In the genomic region with DNA sequence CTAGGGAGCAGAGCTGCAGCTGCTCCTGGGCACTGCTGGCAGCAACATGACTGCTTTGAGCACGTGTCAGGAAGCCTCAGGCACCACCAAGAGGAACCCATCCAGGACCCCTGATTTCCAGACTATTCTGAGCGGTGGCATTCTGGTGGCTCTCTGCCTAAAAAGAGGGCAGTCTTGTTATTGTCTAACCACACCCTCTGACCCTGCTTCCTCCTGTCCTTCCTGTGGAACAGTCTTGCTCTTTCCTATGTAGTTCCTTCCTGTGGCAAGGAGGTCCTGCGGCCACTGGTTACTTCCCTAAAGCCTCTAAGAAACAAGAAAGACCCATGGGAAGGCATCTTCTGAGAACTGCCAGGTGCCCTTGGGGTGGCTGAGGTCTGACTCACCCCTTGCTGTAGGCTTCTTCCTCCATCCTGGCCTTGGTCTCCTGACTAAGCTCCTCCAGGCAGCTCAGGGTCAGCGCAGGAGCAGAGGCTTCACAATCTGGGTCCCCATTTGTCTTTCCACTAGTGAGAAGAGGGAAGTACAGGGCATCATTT, we compare ENCODE assay signal across 1 cellular context.
TF ChIP-seq lines count a peak whose summit lies in the region.

No MANE protein-coding gene starts in this region.

TF ChIP-seq in K562, 482 proteins besides CTCF, POLR2A, EP300 and RAD21 (continues in another document):
- no peak for TF ChIP-seq BCOR (IDR thresholded peaks at IDR 0.05)
- peak; percentile 29 to 89; a peak in 1 of 4 replicates for TF ChIP-seq ETV6 (IDR thresholded peaks at IDR 0.05; ENCODE audit: borderline replicate concordance in 1 of 2, low read depth in 2 of 2, low read length in 1 of 2)
- TF ChIP-seq ETV6 (CRISPR knock-in tag; IDR thresholded peaks at IDR 0.05; ENCODE audit: borderline replicate concordance), result no peak
- TF ChIP-seq, protein P1, sequence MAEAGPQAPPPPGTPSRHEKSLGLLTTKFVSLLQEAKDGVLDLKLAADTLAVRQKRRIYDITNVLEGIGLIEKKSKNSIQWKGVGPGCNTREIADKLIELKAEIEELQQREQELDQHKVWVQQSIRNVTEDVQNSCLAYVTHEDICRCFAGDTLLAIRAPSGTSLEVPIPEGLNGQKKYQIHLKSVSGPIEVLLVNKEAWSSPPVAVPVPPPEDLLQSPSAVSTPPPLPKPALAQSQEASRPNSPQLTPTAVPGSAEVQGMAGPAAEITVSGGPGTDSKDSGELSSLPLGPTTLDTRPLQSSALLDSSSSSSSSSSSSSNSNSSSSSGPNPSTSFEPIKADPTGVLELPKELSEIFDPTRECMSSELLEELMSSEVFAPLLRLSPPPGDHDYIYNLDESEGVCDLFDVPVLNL (CRISPR knock-in tag; IDR thresholded peaks at IDR 0.05; ENCODE audit: low read depth), result no peak
- TF ChIP-seq ZEB2 (IDR thresholded peaks at IDR 0.05), result no peak
- peak; percentile 73 for TF ChIP-seq CTBP1 (IDR thresholded peaks at IDR 0.05; ENCODE audit: borderline replicate concordance)
- TF ChIP-seq KLF6 (CRISPR knock-in tag; IDR thresholded peaks at IDR 0.05; ENCODE audit: borderline replicate concordance), result no peak
- TF ChIP-seq, protein P2, sequence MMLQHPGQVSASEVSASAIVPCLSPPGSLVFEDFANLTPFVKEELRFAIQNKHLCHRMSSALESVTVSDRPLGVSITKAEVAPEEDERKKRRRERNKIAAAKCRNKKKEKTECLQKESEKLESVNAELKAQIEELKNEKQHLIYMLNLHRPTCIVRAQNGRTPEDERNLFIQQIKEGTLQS (IDR thresholded peaks at IDR 0.05), result peak; percentile 38; the same call in 1 of the 2 replicates
- TF ChIP-seq, protein P2 (CRISPR knock-in tag; conservative IDR thresholded peaks at IDR 0.05), result no peak
- no peak for TF ChIP-seq HNRNPLL (IDR thresholded peaks at IDR 0.05; ENCODE audit: low read depth, low read length, poor library complexity, severe bottlenecking)
- peak in 1 of 2 experiments; percentile 33; a peak in 2 of 4 replicates for TF ChIP-seq NRF1 (conservative IDR thresholded peaks at IDR 0.05 in 1 of 2, IDR thresholded peaks at IDR 0.05 in 1 of 2)
- no peak for TF ChIP-seq FOXM1 (IDR thresholded peaks at IDR 0.05; ENCODE audit: low read depth)
- TF ChIP-seq FOXM1 (CRISPR knock-in tag; IDR thresholded peaks at IDR 0.05; ENCODE audit: low read depth), result no peak
- peak; percentile 21; the same call in 1 of the 2 replicates for TF ChIP-seq DMBX1 (CRISPR knock-in tag; IDR thresholded peaks at IDR 0.05; ENCODE audit: borderline replicate concordance)
- TF ChIP-seq, protein P3, sequence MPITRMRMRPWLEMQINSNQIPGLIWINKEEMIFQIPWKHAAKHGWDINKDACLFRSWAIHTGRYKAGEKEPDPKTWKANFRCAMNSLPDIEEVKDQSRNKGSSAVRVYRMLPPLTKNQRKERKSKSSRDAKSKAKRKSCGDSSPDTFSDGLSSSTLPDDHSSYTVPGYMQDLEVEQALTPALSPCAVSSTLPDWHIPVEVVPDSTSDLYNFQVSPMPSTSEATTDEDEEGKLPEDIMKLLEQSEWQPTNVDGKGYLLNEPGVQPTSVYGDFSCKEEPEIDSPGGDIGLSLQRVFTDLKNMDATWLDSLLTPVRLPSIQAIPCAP (CRISPR knock-in tag; IDR thresholded peaks at IDR 0.05; ENCODE audit: borderline replicate concordance), result no peak
- TF ChIP-seq PCBP1 (IDR thresholded peaks at IDR 0.05; ENCODE audit: low read depth, low read length, poor library complexity, severe bottlenecking), result no peak
- no peak for TF ChIP-seq NR2C2 (CRISPR knock-in tag; IDR thresholded peaks at IDR 0.05)
- TF ChIP-seq NR2C2 (tag; IDR thresholded peaks at IDR 0.05), result peak; percentile 59; the same call in 1 of the 2 replicates
- peak; percentile 48; the same call in 1 of the 2 replicates for TF ChIP-seq FOSL1 (tag; conservative IDR thresholded peaks at IDR 0.05)
- no peak for TF ChIP-seq NFRKB (IDR thresholded peaks at IDR 0.05; ENCODE audit: low read depth)
- no peak for TF ChIP-seq ZNF239 (CRISPR knock-in tag; IDR thresholded peaks at IDR 0.05)
- TF ChIP-seq, protein P4, sequence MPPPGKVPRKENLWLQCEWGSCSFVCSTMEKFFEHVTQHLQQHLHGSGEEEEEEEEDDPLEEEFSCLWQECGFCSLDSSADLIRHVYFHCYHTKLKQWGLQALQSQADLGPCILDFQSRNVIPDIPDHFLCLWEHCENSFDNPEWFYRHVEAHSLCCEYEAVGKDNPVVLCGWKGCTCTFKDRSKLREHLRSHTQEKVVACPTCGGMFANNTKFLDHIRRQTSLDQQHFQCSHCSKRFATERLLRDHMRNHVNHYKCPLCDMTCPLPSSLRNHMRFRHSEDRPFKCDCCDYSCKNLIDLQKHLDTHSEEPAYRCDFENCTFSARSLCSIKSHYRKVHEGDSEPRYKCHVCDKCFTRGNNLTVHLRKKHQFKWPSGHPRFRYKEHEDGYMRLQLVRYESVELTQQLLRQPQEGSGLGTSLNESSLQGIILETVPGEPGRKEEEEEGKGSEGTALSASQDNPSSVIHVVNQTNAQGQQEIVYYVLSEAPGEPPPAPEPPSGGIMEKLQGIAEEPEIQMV (tag; conservative IDR thresholded peaks at IDR 0.05; ENCODE audit: low read depth), result no peak
- no peak for TF ChIP-seq ZNF444 (CRISPR knock-in tag; IDR thresholded peaks at IDR 0.05)
- peak; percentile 44; the same call in 1 of the 2 replicates for TF ChIP-seq KAT7 (CRISPR knock-in tag; IDR thresholded peaks at IDR 0.05; ENCODE audit: borderline replicate concordance)
- peak; percentile 64 for TF ChIP-seq JUND (IDR thresholded peaks at IDR 0.05; ENCODE audit: borderline replicate concordance, low read depth, low read length)
- peak; percentile 40; the same call in 1 of the 3 replicates for TF ChIP-seq JUND (tag; IDR thresholded peaks at IDR 0.05; ENCODE audit: borderline replicate concordance, low read depth, low read length)
- no peak for TF ChIP-seq PHB (CRISPR knock-in tag; IDR thresholded peaks at IDR 0.05)
- TF ChIP-seq HMGN3 (IDR thresholded peaks at IDR 0.05; ENCODE audit: borderline replicate concordance, extremely low read depth, insufficient read length, low read depth, low read length), result no peak
- TF ChIP-seq TBL1XR1 (IDR thresholded peaks at IDR 0.05; ENCODE audit: low read length in 2 of 2), result no peak
- TF ChIP-seq, protein P5, sequence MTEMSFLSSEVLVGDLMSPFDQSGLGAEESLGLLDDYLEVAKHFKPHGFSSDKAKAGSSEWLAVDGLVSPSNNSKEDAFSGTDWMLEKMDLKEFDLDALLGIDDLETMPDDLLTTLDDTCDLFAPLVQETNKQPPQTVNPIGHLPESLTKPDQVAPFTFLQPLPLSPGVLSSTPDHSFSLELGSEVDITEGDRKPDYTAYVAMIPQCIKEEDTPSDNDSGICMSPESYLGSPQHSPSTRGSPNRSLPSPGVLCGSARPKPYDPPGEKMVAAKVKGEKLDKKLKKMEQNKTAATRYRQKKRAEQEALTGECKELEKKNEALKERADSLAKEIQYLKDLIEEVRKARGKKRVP (CRISPR knock-in tag; IDR thresholded peaks at IDR 0.05), result no peak
- TF ChIP-seq BACH1 (tag; IDR thresholded peaks at IDR 0.05), result no peak
- TF ChIP-seq, protein P6, sequence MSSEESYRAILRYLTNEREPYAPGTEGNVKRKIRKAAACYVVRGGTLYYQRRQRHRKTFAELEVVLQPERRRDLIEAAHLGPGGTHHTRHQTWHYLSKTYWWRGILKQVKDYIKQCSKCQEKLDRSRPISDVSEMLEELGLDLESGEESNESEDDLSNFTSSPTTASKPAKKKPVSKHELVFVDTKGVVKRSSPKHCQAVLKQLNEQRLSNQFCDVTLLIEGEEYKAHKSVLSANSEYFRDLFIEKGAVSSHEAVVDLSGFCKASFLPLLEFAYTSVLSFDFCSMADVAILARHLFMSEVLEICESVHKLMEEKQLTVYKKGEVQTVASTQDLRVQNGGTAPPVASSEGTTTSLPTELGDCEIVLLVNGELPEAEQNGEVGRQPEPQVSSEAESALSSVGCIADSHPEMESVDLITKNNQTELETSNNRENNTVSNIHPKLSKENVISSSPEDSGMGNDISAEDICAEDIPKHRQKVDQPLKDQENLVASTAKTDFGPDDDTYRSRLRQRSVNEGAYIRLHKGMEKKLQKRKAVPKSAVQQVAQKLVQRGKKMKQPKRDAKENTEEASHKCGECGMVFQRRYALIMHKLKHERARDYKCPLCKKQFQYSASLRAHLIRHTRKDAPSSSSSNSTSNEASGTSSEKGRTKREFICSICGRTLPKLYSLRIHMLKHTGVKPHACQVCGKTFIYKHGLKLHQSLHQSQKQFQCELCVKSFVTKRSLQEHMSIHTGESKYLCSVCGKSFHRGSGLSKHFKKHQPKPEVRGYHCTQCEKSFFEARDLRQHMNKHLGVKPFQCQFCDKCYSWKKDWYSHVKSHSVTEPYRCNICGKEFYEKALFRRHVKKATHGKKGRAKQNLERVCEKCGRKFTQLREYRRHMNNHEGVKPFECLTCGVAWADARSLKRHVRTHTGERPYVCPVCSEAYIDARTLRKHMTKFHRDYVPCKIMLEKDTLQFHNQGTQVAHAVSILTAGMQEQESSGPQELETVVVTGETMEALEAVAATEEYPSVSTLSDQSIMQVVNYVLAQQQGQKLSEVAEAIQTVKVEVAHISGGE (CRISPR knock-in tag; IDR thresholded peaks at IDR 0.05), result 0 out of 6 replicates have a peak, but pooled peaks of 1 of the 3 experiments have one; percentile 31
- TF ChIP-seq ZNF316 (IDR thresholded peaks at IDR 0.05), result no peak
- peak; percentile 32; the same call in 1 of the 2 replicates for TF ChIP-seq SMARCE1 (IDR thresholded peaks at IDR 0.05)
- peak; percentile 52; the same call in 1 of the 2 replicates for TF ChIP-seq JUN (IDR thresholded peaks at IDR 0.05; ENCODE audit: borderline replicate concordance, low read depth, low read length)
- TF ChIP-seq JUN (CRISPR knock-in tag; IDR thresholded peaks at IDR 0.05; ENCODE audit: borderline replicate concordance), result no peak
- no peak for TF ChIP-seq CC2D1A (IDR thresholded peaks at IDR 0.05)
- TF ChIP-seq, protein P7, sequence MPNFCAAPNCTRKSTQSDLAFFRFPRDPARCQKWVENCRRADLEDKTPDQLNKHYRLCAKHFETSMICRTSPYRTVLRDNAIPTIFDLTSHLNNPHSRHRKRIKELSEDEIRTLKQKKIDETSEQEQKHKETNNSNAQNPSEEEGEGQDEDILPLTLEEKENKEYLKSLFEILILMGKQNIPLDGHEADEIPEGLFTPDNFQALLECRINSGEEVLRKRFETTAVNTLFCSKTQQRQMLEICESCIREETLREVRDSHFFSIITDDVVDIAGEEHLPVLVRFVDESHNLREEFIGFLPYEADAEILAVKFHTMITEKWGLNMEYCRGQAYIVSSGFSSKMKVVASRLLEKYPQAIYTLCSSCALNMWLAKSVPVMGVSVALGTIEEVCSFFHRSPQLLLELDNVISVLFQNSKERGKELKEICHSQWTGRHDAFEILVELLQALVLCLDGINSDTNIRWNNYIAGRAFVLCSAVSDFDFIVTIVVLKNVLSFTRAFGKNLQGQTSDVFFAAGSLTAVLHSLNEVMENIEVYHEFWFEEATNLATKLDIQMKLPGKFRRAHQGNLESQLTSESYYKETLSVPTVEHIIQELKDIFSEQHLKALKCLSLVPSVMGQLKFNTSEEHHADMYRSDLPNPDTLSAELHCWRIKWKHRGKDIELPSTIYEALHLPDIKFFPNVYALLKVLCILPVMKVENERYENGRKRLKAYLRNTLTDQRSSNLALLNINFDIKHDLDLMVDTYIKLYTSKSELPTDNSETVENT (CRISPR knock-in tag; IDR thresholded peaks at IDR 0.05), result no peak
- TF ChIP-seq ZNF668 (CRISPR knock-in tag; IDR thresholded peaks at IDR 0.05), result no peak
- TF ChIP-seq, protein P8, sequence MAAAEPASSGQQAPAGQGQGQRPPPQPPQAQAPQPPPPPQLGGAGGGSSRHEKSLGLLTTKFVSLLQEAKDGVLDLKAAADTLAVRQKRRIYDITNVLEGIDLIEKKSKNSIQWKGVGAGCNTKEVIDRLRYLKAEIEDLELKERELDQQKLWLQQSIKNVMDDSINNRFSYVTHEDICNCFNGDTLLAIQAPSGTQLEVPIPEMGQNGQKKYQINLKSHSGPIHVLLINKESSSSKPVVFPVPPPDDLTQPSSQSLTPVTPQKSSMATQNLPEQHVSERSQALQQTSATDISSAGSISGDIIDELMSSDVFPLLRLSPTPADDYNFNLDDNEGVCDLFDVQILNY (CRISPR knock-in tag; IDR thresholded peaks at IDR 0.05), result no peak
- no peak for TF ChIP-seq ZZZ3 (IDR thresholded peaks at IDR 0.05)
- TF ChIP-seq, protein P9, sequence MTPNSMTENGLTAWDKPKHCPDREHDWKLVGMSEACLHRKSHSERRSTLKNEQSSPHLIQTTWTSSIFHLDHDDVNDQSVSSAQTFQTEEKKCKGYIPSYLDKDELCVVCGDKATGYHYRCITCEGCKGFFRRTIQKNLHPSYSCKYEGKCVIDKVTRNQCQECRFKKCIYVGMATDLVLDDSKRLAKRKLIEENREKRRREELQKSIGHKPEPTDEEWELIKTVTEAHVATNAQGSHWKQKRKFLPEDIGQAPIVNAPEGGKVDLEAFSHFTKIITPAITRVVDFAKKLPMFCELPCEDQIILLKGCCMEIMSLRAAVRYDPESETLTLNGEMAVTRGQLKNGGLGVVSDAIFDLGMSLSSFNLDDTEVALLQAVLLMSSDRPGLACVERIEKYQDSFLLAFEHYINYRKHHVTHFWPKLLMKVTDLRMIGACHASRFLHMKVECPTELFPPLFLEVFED (CRISPR knock-in tag; conservative IDR thresholded peaks at IDR 0.05), result no peak
- no peak for TF ChIP-seq HCFC1 (IDR thresholded peaks at IDR 0.05; ENCODE audit: low read depth, low read length)
- TF ChIP-seq, protein P10, sequence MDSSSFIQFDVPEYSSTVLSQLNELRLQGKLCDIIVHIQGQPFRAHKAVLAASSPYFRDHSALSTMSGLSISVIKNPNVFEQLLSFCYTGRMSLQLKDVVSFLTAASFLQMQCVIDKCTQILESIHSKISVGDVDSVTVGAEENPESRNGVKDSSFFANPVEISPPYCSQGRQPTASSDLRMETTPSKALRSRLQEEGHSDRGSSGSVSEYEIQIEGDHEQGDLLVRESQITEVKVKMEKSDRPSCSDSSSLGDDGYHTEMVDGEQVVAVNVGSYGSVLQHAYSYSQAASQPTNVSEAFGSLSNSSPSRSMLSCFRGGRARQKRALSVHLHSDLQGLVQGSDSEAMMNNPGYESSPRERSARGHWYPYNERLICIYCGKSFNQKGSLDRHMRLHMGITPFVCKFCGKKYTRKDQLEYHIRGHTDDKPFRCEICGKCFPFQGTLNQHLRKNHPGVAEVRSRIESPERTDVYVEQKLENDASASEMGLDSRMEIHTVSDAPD (CRISPR knock-in tag; IDR thresholded peaks at IDR 0.05), result no peak
